2 cellular contexts compared by ENCODE assay signal in genomic region chr19:9940778-9941177, GRCh38.
TF ChIP-seq lines count a peak whose summit lies in the region.

No MANE protein-coding gene starts in this region.

TF ChIP-seq in IMR-90, 13 proteins besides CTCF, POLR2A, EP300 and RAD21:
- TF ChIP-seq RFX5 (IDR thresholded peaks at IDR 0.05; ENCODE audit: low read depth, low read length) (no peak), MXI1 (IDR thresholded peaks at IDR 0.05; ENCODE audit: borderline replicate concordance, low read depth, low read length) (no peak), MAFK (IDR thresholded peaks at IDR 0.05; ENCODE audit: low read depth, low read length) (no peak), CHD1 (IDR thresholded peaks at IDR 0.05; ENCODE audit: low read depth, low read length) (no peak), BHLHE40 (IDR thresholded peaks at IDR 0.05; ENCODE audit: low read depth, low read length) (no peak), CEBPB (IDR thresholded peaks at IDR 0.05; ENCODE audit: low read depth, low read length) (no peak), USF2 (IDR thresholded peaks at IDR 0.05; ENCODE audit: low read depth, low read length) (no peak), NFE2L2 (IDR thresholded peaks at IDR 0.05; ENCODE audit: low read depth, low read length) (no peak), ELK1 (IDR thresholded peaks at IDR 0.05; ENCODE audit: borderline replicate concordance, low read depth, low read length) (no peak), MAZ (IDR thresholded peaks at IDR 0.05; ENCODE audit: borderline replicate concordance, low read depth, low read length) (no peak), FOS (IDR thresholded peaks at IDR 0.05; ENCODE audit: low read depth, low read length) (no peak), RCOR1 (IDR thresholded peaks at IDR 0.05; ENCODE audit: insufficient replicate concordance, low read length) (no peak), SMC3 (IDR thresholded peaks at IDR 0.05; ENCODE audit: low read depth, low read length) (no peak)

TF ChIP-seq in H1, 55 proteins besides CTCF, POLR2A, EP300 and RAD21:
- TF ChIP-seq SIX5 (IDR thresholded peaks at IDR 0.05; ENCODE audit: low read depth, low read length) (no peak), RFX5 (IDR thresholded peaks at IDR 0.05; ENCODE audit: borderline replicate concordance, low read depth, low read length) (no peak), BRCA1 (IDR thresholded peaks at IDR 0.05; ENCODE audit: low read depth, low read length) (no peak), KDM1A (IDR thresholded peaks at IDR 0.05; ENCODE audit: borderline replicate concordance, low read length) (no peak), HDAC6 (IDR thresholded peaks at IDR 0.05; ENCODE audit: low read depth, low read length) (no peak), USF2 (IDR thresholded peaks at IDR 0.05; ENCODE audit: low read length) (no peak), JUN (IDR thresholded peaks at IDR 0.05; ENCODE audit: low read depth, low read length) (no peak), SUZ12 (IDR thresholded peaks at IDR 0.05; ENCODE audit: low read length) (no peak), YY1 (IDR thresholded peaks at IDR 0.05; ENCODE audit: low read depth, low read length) (no peak), CREB1 (IDR thresholded peaks at IDR 0.05) (no peak), CBX8 (IDR thresholded peaks at IDR 0.05; ENCODE audit: borderline replicate concordance, low read depth, low read length) (no peak), GTF2F1 (IDR thresholded peaks at IDR 0.05; ENCODE audit: borderline replicate concordance, low read depth, low read length) (no peak), ZNF274 (IDR thresholded peaks at IDR 0.05; ENCODE audit: borderline replicate concordance, extremely low read depth, low read length) (no peak), SAP30 (IDR thresholded peaks at IDR 0.05; ENCODE audit: insufficient read depth, insufficient replicate concordance, low read length) (no peak), CHD2 (IDR thresholded peaks at IDR 0.05; ENCODE audit: low read length) (no peak), NANOG (IDR thresholded peaks at IDR 0.05; ENCODE audit: insufficient read depth, low read depth, low read length, poor library complexity, severe bottlenecking) (no peak), GABPA (IDR thresholded peaks at IDR 0.05; ENCODE audit: borderline replicate concordance, insufficient read depth, low read length) (no peak), RXRA (IDR thresholded peaks at IDR 0.05; ENCODE audit: insufficient read depth, low read depth, low read length) (no peak), ATF3 (IDR thresholded peaks at IDR 0.05; ENCODE audit: insufficient read depth, low read depth, low read length) (no peak)
